18 cellular contexts compared by ENCODE assay signal in genomic region chr22:49433717-49434611, GRCh38.
DNase-seq lines count a peak whose midpoint lies in the region; ATAC-seq and TF ChIP-seq lines count a peak whose summit lies in the region.
"Had no signal": no experiment of that assay in that cellular context is flagged by ENCODE, and none has a peak within 500 bp of the region (broad histone marks: within the 10 kb centered on the region; RNA-seq: fewer than 3 reads in every experiment).

No MANE protein-coding gene starts in this region.

- no peak for ATAC-seq in naive thymus-derived CD8-positive, alpha-beta T cell
- ATAC-seq in Right ventricle myocardium superior (ENCODE audit: poor library complexity): no peak

- H3K27me3 Mint-ChIP-seq in naive thymus-derived CD8-positive, alpha-beta T cell: peaks cover 0 to 19% (median 11%) of the 10 kb centered on the region in 5 donors

- no peaks in the 10 kb centered on the region for H3K4me1 Mint-ChIP-seq in naive thymus-derived CD8-positive, alpha-beta T cell
- H3K4me1 Mint-ChIP-seq: mesothelial cell of epicardium had no signal

- H3K27ac ChIP-seq in 22Rv1: no peak overlapping the region
- H3K27ac ChIP-seq: ascending aorta, SJCRH30, upper lobe of left lung had no signal

- no peak overlapping the region for H3K4me3 Mint-ChIP-seq in naive thymus-derived CD8-positive, alpha-beta T cell
- H3K4me3 Mint-ChIP-seq: mesothelial cell of epicardium had no signal

- no peak overlapping the region for H3K27ac Mint-ChIP-seq in naive thymus-derived CD8-positive, alpha-beta T cell
- H3K27ac Mint-ChIP-seq: mesothelial cell of epicardium had no signal

- POLR2A ChIA-PET in naive thymus-derived CD8-positive, alpha-beta T cell (lab: Charles Lee): no interaction called here

- intact Hi-C loops in Right ventricle myocardium superior (cut with DNase I): no loop called here

- H3K9me3 Mint-ChIP-seq in naive thymus-derived CD8-positive, alpha-beta T cell: peaks cover 0 to 8% (median 0%) of the 10 kb centered on the region in 9 donors
- H3K9me3 Mint-ChIP-seq: mesothelial cell of epicardium had no signal

- peaks cover 0 to 13% (median 4%) of the 10 kb centered on the region in 3 donors for H3K36me3 Mint-ChIP-seq in naive thymus-derived CD8-positive, alpha-beta T cell
- H3K36me3 Mint-ChIP-seq: mesothelial cell of epicardium had no signal

- DNase-seq in DMS 273 (lab: John Stamatoyannopoulos, UW; ENCODE audit: unreplicated experiment) (peak; percentile 24), NCI-H460 (ENCODE audit: extremely low read depth, low read depth) (peak; percentile 22), iPS-NIHi7 (ENCODE audit: extremely low spot score) (peak; percentile 62), SHP77 treated with DMSO at 0.1 percent for 48 hours (lab: John Stamatoyannopoulos, UW) (no peak), NCI-H146 treated with DMSO at 0.1 percent for 48 hours (lab: John Stamatoyannopoulos, UW; ENCODE audit: unreplicated experiment) (no peak), Right ventricle myocardium superior (no peak)
- DNase-seq in naive thymus-derived CD8-positive, alpha-beta T cell: no peak
- DNase-seq: AML-193; DMS79 treated with DMSO at 0.1 percent for 48 hours; HCEC 1CT; NCI-H1930; NK-92 treated with Interleukin-12 subunit alpha and Interleukin-12 subunit beta, amount 100 ng/mL, for 24 hours; occipital lobe; upper lobe of left lung had no signal

- TF ChIP-seq CTCF in 22Rv1 (IDR thresholded peaks at IDR 0.05): peak; percentile 35

Comparison
In these comparisons a context has a peak if more than half of its experiments do, and no peak if none do; other contexts are left out.
1. DNase-seq: peak in DMS 273 (single experiment), NCI-H460 (single experiment) and iPS-NIHi7 (single experiment); none in naive thymus-derived CD8-positive, alpha-beta T cell (0 of 10), SHP77 treated with DMSO at 0.1 percent for 48 hours (single experiment), NCI-H146 treated with DMSO at 0.1 percent for 48 hours (single experiment) and Right ventricle myocardium superior (single experiment).